In the genomic region with DNA sequence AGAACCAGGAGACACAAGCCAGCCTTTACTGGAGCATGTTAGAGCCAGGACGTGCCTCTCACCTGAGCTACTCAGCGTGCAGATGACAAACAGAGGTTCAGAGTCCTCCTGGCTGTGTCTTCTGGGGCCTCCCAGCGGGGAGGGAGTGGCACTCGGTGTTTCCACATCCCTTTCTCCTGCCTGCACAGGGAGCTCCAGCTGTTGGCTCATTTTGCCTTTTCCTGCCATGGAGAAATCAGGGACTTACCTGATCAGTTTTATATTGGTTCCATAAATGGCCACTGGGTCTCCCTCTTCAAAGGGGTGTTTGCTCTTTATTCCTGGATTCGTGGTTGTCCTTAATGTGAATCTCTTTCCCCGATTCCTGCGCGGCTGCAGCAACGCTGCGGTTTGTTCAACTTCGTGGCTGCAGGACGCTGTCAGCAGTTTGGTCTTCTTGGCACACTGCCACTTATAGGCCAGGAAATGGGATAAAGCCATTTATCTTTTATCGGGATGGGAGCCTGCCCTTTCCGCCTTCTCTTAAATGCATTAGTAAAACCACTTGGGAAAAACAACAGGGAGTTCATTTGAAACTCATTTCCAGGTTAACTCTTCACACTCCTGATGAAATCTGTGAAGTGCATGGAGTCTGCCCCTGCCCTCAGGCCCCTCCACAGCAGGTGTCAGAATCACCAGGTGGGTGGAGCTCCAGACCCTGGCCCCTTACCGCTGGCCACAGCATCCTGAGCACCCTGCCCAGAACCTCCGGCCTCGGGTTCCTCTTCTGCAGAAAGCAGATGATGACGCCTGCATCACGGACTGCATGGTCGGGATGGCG, we compare ENCODE assay signal across 1 cellular context.
TF ChIP-seq lines count a peak whose summit lies in the region.

No MANE protein-coding gene starts in this region.

TF ChIP-seq in HepG2, 621 proteins besides CTCF, POLR2A, EP300 and RAD21 (continued from another document and continues in another):
- TF ChIP-seq ELF1 (CRISPR knock-in tag; IDR thresholded peaks at IDR 0.05) (no peak), NRL (CRISPR knock-in tag; IDR thresholded peaks at IDR 0.05; ENCODE audit: borderline replicate concordance) (no peak), KDM3A (CRISPR knock-in tag; IDR thresholded peaks at IDR 0.05; ENCODE audit: low read depth) (no peak), TMF1 (CRISPR knock-in tag; IDR thresholded peaks at IDR 0.05; ENCODE audit: low read depth) (no peak), HNRNPUL1 (IDR thresholded peaks at IDR 0.05; ENCODE audit: low read depth, low read length) (no peak), NR0B2 (CRISPR knock-in tag; IDR thresholded peaks at IDR 0.05) (no peak), ZNF207 (IDR thresholded peaks at IDR 0.05; ENCODE audit: borderline replicate concordance) (no peak), KDM4B (CRISPR knock-in tag; IDR thresholded peaks at IDR 0.05) (no peak), ZNF777 (CRISPR knock-in tag; IDR thresholded peaks at IDR 0.05) (no peak), ZHX1 (CRISPR knock-in tag; IDR thresholded peaks at IDR 0.05; ENCODE audit: low read depth) (no peak), KDM2A (CRISPR knock-in tag; IDR thresholded peaks at IDR 0.05; ENCODE audit: borderline replicate concordance, low read depth) (peak; percentile 50; the same call in 1 of the 2 replicates), HNF4A (CRISPR knock-in tag; IDR thresholded peaks at IDR 0.05) (peak; percentile 92), ZNF543 (CRISPR knock-in tag; IDR thresholded peaks at IDR 0.05) (no peak), SUZ12 (IDR thresholded peaks at IDR 0.05; ENCODE audit: low read depth, low read length) (no peak), SMC3 (IDR thresholded peaks at IDR 0.05; ENCODE audit: low read length) (no peak), KIAA2018 (CRISPR knock-in tag; IDR thresholded peaks at IDR 0.05; ENCODE audit: borderline replicate concordance) (no peak), ZNF160 (CRISPR knock-in tag; IDR thresholded peaks at IDR 0.05) (no peak), TSC22D2 (CRISPR knock-in tag; IDR thresholded peaks at IDR 0.05; ENCODE audit: borderline replicate concordance) (no peak), AHR (CRISPR knock-in tag; IDR thresholded peaks at IDR 0.05) (no peak), ZNF629 (CRISPR knock-in tag; conservative IDR thresholded peaks at IDR 0.05) (no peak), ZBTB7A (CRISPR knock-in tag; IDR thresholded peaks at IDR 0.05) (0 out of 2 replicates have a peak, but pooled peaks have one; percentile 35), TBX3 (IDR thresholded peaks at IDR 0.05; ENCODE audit: borderline replicate concordance) (no peak), RBAK (CRISPR knock-in tag; IDR thresholded peaks at IDR 0.05) (no peak), SMYD3 (CRISPR knock-in tag; IDR thresholded peaks at IDR 0.05) (no peak), ZNF558 (CRISPR knock-in tag; IDR thresholded peaks at IDR 0.05; ENCODE audit: borderline replicate concordance) (no peak), ZNF367 (CRISPR knock-in tag; IDR thresholded peaks at IDR 0.05; ENCODE audit: borderline replicate concordance) (no peak), SKI (IDR thresholded peaks at IDR 0.05; ENCODE audit: partially characterized antibody) (no peak), SCMH1 (CRISPR knock-in tag; IDR thresholded peaks at IDR 0.05; ENCODE audit: borderline replicate concordance) (no peak), ZNF839 (CRISPR knock-in tag; IDR thresholded peaks at IDR 0.05; ENCODE audit: borderline replicate concordance) (no peak), ZNF703 (CRISPR knock-in tag; IDR thresholded peaks at IDR 0.05; ENCODE audit: borderline replicate concordance) (no peak), SALL1 (CRISPR knock-in tag; IDR thresholded peaks at IDR 0.05) (peak; percentile 61), ZBTB20 (CRISPR knock-in tag; IDR thresholded peaks at IDR 0.05; ENCODE audit: borderline replicate concordance, low read depth) (no peak), POGZ (CRISPR knock-in tag; IDR thresholded peaks at IDR 0.05) (peak; percentile 9; the same call in 1 of the 2 replicates), THAP7 (CRISPR knock-in tag; IDR thresholded peaks at IDR 0.05) (no peak), ZBTB3 (CRISPR knock-in tag; IDR thresholded peaks at IDR 0.05; ENCODE audit: borderline replicate concordance, low read depth) (no peak), ZNF550 (CRISPR knock-in tag; IDR thresholded peaks at IDR 0.05; ENCODE audit: borderline replicate concordance) (no peak), DR1 (CRISPR knock-in tag; IDR thresholded peaks at IDR 0.05) (no peak), RARA (CRISPR knock-in tag; IDR thresholded peaks at IDR 0.05) (no peak), ZNF549 (CRISPR knock-in tag; IDR thresholded peaks at IDR 0.05) (0 out of 2 replicates have a peak, but pooled peaks have one; percentile 45), ESRRA (CRISPR knock-in tag; IDR thresholded peaks at IDR 0.05; ENCODE audit: low read depth) (no peak), REL (CRISPR knock-in tag; conservative IDR thresholded peaks at IDR 0.05) (no peak), PPARG (CRISPR knock-in tag; conservative IDR thresholded peaks at IDR 0.05) (no peak), RFXANK (CRISPR knock-in tag; IDR thresholded peaks at IDR 0.05) (no peak), ZNF605 (CRISPR knock-in tag; IDR thresholded peaks at IDR 0.05) (no peak), ZBTB26 (CRISPR knock-in tag; IDR thresholded peaks at IDR 0.05; ENCODE audit: borderline replicate concordance) (no peak), PAWR (CRISPR knock-in tag; IDR thresholded peaks at IDR 0.05; ENCODE audit: borderline replicate concordance) (no peak)
- TF ChIP-seq, protein P1, sequence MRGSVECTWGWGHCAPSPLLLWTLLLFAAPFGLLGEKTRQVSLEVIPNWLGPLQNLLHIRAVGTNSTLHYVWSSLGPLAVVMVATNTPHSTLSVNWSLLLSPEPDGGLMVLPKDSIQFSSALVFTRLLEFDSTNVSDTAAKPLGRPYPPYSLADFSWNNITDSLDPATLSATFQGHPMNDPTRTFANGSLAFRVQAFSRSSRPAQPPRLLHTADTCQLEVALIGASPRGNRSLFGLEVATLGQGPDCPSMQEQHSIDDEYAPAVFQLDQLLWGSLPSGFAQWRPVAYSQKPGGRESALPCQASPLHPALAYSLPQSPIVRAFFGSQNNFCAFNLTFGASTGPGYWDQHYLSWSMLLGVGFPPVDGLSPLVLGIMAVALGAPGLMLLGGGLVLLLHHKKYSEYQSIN (CRISPR knock-in tag; IDR thresholded peaks at IDR 0.05; ENCODE audit: borderline replicate concordance) = no peak
- TF ChIP-seq, protein P2, sequence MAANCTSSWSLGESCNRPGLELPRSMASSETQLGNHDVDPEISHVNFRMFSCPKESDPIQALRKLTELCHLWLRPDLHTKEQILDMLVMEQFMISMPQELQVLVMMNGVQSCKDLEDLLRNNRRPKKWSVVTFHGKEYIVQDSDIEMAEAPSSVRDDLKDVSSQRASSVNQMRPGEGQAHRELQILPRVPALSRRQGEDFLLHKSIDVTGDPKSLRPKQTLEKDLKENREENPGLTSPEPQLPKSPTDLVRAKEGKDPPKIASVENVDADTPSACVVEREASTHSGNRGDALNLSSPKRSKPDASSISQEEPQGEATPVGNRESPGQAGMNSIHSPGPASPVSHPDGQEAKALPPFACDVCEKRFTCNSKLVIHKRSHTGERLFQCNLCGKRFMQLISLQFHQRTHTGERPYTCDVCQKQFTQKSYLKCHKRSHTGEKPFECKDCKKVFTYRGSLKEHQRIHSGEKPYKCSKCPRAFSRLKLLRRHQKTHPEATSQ (CRISPR knock-in tag; IDR thresholded peaks at IDR 0.05; ENCODE audit: borderline replicate concordance) = no peak
- TF ChIP-seq, protein P3, sequence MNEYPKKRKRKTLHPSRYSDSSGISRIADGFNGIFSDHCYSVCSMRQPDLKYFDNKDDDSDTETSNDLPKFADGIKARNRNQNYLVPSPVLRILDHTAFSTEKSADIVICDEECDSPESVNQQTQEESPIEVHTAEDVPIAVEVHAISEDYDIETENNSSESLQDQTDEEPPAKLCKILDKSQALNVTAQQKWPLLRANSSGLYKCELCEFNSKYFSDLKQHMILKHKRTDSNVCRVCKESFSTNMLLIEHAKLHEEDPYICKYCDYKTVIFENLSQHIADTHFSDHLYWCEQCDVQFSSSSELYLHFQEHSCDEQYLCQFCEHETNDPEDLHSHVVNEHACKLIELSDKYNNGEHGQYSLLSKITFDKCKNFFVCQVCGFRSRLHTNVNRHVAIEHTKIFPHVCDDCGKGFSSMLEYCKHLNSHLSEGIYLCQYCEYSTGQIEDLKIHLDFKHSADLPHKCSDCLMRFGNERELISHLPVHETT (CRISPR knock-in tag; conservative IDR thresholded peaks at IDR 0.05) = no peak
